Comparison of ENCODE assay signal across 22 cellular contexts in the genomic region with DNA sequence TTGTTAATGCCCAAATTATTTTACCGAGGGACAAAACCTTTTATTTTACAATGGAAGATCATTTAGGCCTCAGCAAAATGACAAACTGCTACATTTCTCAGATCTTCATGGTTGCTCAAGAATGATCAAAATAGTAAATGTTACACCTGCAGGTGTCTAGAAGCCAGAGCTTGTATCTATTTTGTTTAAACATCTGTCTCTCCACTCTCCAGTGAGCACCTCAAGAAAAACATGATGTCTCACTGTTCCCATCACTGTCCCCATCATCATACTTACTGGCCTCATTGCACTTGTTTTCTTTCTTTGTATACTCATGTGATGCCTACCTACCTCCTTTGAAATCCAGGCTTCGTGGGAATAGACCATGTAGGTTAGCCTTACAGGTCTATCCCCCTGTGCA.
DNase-seq lines count a peak whose midpoint lies in the region; ATAC-seq and TF ChIP-seq lines count a peak whose summit lies in the region.
"Had no signal": no experiment of that assay in that cellular context is flagged by ENCODE, and none has a peak within 500 bp of the region (broad histone marks: within the 10 kb centered on the region; RNA-seq: fewer than 3 reads in every experiment).

No MANE protein-coding gene starts in this region.

- H4K91ac ChIP-seq in IMR-90 (ENCODE audit: insufficient read depth, low read depth, low read length) = no peak overlapping the region

- no peak overlapping the region; the same call in 1 of the 2 replicates for H3K4ac ChIP-seq in IMR-90 (ENCODE audit: low read depth, low read length)

- CTCF ChIA-PET in IMR-90 (lab: Yijun Ruan, JAX) = no interaction called here

- no peak overlapping the region for H2AK9ac ChIP-seq in IMR-90 (replicated peaks; ENCODE audit: low read depth, low read length, poor library complexity)

- H2BK15ac ChIP-seq in IMR-90 (ENCODE audit: low read depth, low read length) = 0 out of 3 replicates have a peak overlapping the region, but pooled peaks have one; percentile 59

- no peak for TF ChIP-seq RAD21 in IMR-90 (IDR thresholded peaks at IDR 0.05; ENCODE audit: low read length)

- H3K4me1 ChIP-seq in DOHH2 (ENCODE audit: control insufficient read depth, low read length) = peaks cover 99% of the 10 kb centered on the region
- H3K4me1 ChIP-seq in IMR-90 (ENCODE audit: control insufficient read depth, insufficient read depth, low read length) = peaks cover 9% of the 10 kb centered on the region
- H3K4me1 ChIP-seq in tibial artery = peaks cover 0 to 22% (median 0%) of the 10 kb centered on the region in 4 donors

- H3K79me1 ChIP-seq in IMR-90 (ENCODE audit: low read depth in 1 of 2, low read length in 2 of 2) = peaks cover 0 to 7% of the 10 kb centered on the region in 2 experiments; a peak in 1 of 4 replicates

- H3K27ac Mint-ChIP-seq in stimulated activated memory B cell treated with anti-CD40 and anti-IgM and Interleukin-4, amounts not matched to agents 10 μg/mL and 1 μg/mL and 100 μg/mL, for 72 hours = no peak overlapping the region
- H3K27ac Mint-ChIP-seq: CD4-positive, alpha-beta T cell; T-helper 17 cell had no signal

- H3K27ac ChIP-seq in DOHH2 (ENCODE audit: low read depth, low read length) (peak overlapping the region; percentile 100), IMR-90 (ENCODE audit: insufficient read depth, low read length) (no peak overlapping the region), tibial artery (no peak overlapping the region)
- H3K27ac ChIP-seq: SK-N-MC had no signal

- no peak for ATAC-seq in IMR-90 (ENCODE audit: low read depth)
- ATAC-seq in stimulated activated memory B cell treated with anti-CD40 and anti-IgM and Interleukin-4, amounts not matched to agents 10 μg/mL and 1 μg/mL and 100 μg/mL, for 72 hours = peak; percentile 67
- ATAC-seq in GM21723 (IDR thresholded peaks at IDR 0.05; ENCODE audit: unreplicated experiment) = no peak
- ATAC-seq in HG03097 (IDR thresholded peaks at IDR 0.05; ENCODE audit: low FRiP score, unreplicated experiment) = no peak
- ATAC-seq: T-helper 17 cell had no signal

- intact Hi-C loops in IMR-90 (cut with micrococcal nuclease) (no loop called here), tibial artery (cut with DNase I; ENCODE audit: low total_unique reads) (no loop called here)

- H3F3A ChIP-seq in DOHH2 (ENCODE audit: control insufficient read depth, insufficient read depth) = peaks cover 68% of the 10 kb centered on the region

- H3K36me3 ChIP-seq in DOHH2 (ENCODE audit: control insufficient read depth, low read length) = peaks cover 24% of the 10 kb centered on the region
- H3K36me3 ChIP-seq in IMR-90 (ENCODE audit: control insufficient read depth, insufficient read depth, low read length) = no peaks in the 10 kb centered on the region
- no peaks in the 10 kb centered on the region for H3K36me3 ChIP-seq in tibial artery
- H3K36me3 ChIP-seq: Peyer's patch had no signal

- no peak overlapping the region; a peak in 1 of 4 replicates for H4K8ac ChIP-seq in IMR-90 (ENCODE audit: low read depth in 2 of 2, low read length in 2 of 2)

- H3K14ac ChIP-seq in IMR-90 (replicated peaks; ENCODE audit: low read depth, low read length) = peak overlapping the region; percentile 81

- no peak overlapping the region for H2AFZ ChIP-seq in IMR-90 (replicated peaks; ENCODE audit: low read length, poor library complexity)

- peaks cover 7% of the 10 kb centered on the region for H3K36me3 Mint-ChIP-seq in stimulated activated memory B cell treated with anti-CD40 and anti-IgM and Interleukin-4, amounts not matched to agents 10 μg/mL and 1 μg/mL and 100 μg/mL, for 72 hours

- H4K20me1 ChIP-seq in DOHH2 (ENCODE audit: control insufficient read depth, insufficient read depth, low read depth, low read length) = no peaks in the 10 kb centered on the region
- H4K20me1 ChIP-seq in IMR-90 (ENCODE audit: insufficient read depth, low read length) = no peaks in the 10 kb centered on the region

- H3K4me3 ChIP-seq in DOHH2 (ENCODE audit: low read length) (peak overlapping the region; percentile 67), IMR-90 (ENCODE audit: insufficient read depth, low read depth, low read length) (no peak overlapping the region), tibial artery (no peak overlapping the region)
- H3K4me3 ChIP-seq: Peyer's patch, SK-N-MC had no signal

- no peak overlapping the region for H2BK5ac ChIP-seq in IMR-90 (ENCODE audit: low read depth, low read length, poor library complexity, severe bottlenecking)

- DNase-seq in IMR-90 (no peak), tibial artery (no peak)
- DNase-seq: ACHN; AML-193; Calu3; CD4-positive, alpha-beta T cell; DMS53; GOT3; MV-4-11; NCI-H1417 treated with DMSO at 0.1 percent for 48 hours; NCI-H2029 treated with DMSO at 0.1 percent for 48 hours; NCI-H2171 treated with DMSO at 0.1 percent for 48 hours; NCI-H446 treated with DMSO at 0.1 percent for 48 hours; Peyer's patch; Right ventricle myocardium superior; T-helper 17 cell had no signal

- no peak overlapping the region for H3K4me3 Mint-ChIP-seq in stimulated activated memory B cell treated with anti-CD40 and anti-IgM and Interleukin-4, amounts not matched to agents 10 μg/mL and 1 μg/mL and 100 μg/mL, for 72 hours
- H3K4me3 Mint-ChIP-seq: CD4-positive, alpha-beta T cell; T-helper 17 cell had no signal

- H3K9me2 ChIP-seq in DOHH2 (replicated peaks; ENCODE audit: control insufficient read depth, low read length) = no peaks in the 10 kb centered on the region

- H3K9me3 ChIP-seq in DOHH2 (ENCODE audit: control insufficient read depth, insufficient read depth, low read length) (no peaks in the 10 kb centered on the region), IMR-90 (ENCODE audit: control insufficient read depth, insufficient read depth, low read length) (no peaks in the 10 kb centered on the region), tibial artery (no peaks in the 10 kb centered on the region)
- H3K9me3 ChIP-seq: Peyer's patch had no signal

- peak overlapping the region; percentile 40; the same call in 1 of the 2 replicates for H3K18ac ChIP-seq in IMR-90 (ENCODE audit: low read depth, low read length)

- H3K27me3 ChIP-seq in DOHH2 (ENCODE audit: control insufficient read depth, low read length) (no peaks in the 10 kb centered on the region), IMR-90 (ENCODE audit: control insufficient read depth, insufficient read depth, low read length) (no peaks in the 10 kb centered on the region), tibial artery (no peaks in the 10 kb centered on the region)
- H3K27me3 ChIP-seq: Peyer's patch had no signal

- TF ChIP-seq POLR2A in IMR-90 (IDR thresholded peaks at IDR 0.05; ENCODE audit: low read depth, low read length) (no peak), Raji (IDR thresholded peaks at IDR 0.05; ENCODE audit: insufficient read depth, low read depth, low read length) (peak; percentile 38)

- peaks cover 13% of the 10 kb centered on the region for H3K79me2 ChIP-seq in DOHH2 (ENCODE audit: control insufficient read depth, low read length)

- H3K4me2 ChIP-seq in DOHH2 (ENCODE audit: low read length) (peak overlapping the region; percentile 95), IMR-90 (ENCODE audit: low read depth, low read length) (no peak overlapping the region)

- peak overlapping the region; percentile 74; the same call in 1 of the 2 replicates for H2BK20ac ChIP-seq in IMR-90 (ENCODE audit: low read depth, low read length)

- in situ Hi-C loops in IMR-90 (cut with MboI; ENCODE audit: low sequenced_read_pairs) = no loop called here

- no peak overlapping the region for H3K56ac ChIP-seq in IMR-90 (ENCODE audit: extremely low read depth, insufficient read depth, low read length)

- H3K4me1 Mint-ChIP-seq in stimulated activated memory B cell treated with anti-CD40 and anti-IgM and Interleukin-4, amounts not matched to agents 10 μg/mL and 1 μg/mL and 100 μg/mL, for 72 hours = peaks cover 27% of the 10 kb centered on the region

- H3K23ac ChIP-seq in IMR-90 (ENCODE audit: low read depth, low read length) = no peak overlapping the region

- TF ChIP-seq CTCF in DOHH2 (IDR thresholded peaks at IDR 0.05; ENCODE audit: low read depth, low read length, poor library complexity, severe bottlenecking) (no peak), IMR-90 (conservative IDR thresholded peaks at IDR 0.05; ENCODE audit: low read depth, low read length) (no peak), tibial artery (IDR thresholded peaks at IDR 0.05) (no peak)

- H3K27me3 Mint-ChIP-seq in stimulated activated memory B cell treated with anti-CD40 and anti-IgM and Interleukin-4, amounts not matched to agents 10 μg/mL and 1 μg/mL and 100 μg/mL, for 72 hours = no peaks in the 10 kb centered on the region
- H3K27me3 Mint-ChIP-seq: CD4-positive, alpha-beta T cell had no signal

- no TSS peak for BruUV-seq in IMR-90 (replicated peaks; lab: Mats Ljungman, UMichigan)

- peak overlapping the region; percentile 84; the same call in 1 of the 2 replicates for H2AK5ac ChIP-seq in IMR-90 (ENCODE audit: low read depth, low read length)

- dilution Hi-C loops in IMR-90 (cut with HindIII; ENCODE audit: low sequenced_read_pairs, unreplicated experiment) = no loop called here

- H3K9ac ChIP-seq in IMR-90 (ENCODE audit: low read depth, low read length) = no peak overlapping the region

- no peak overlapping the region for H2BK120ac ChIP-seq in IMR-90 (ENCODE audit: low read depth, low read length)

- H3K9me1 ChIP-seq in IMR-90 (ENCODE audit: insufficient read depth, low read length) = peaks cover 13% of the 10 kb centered on the region

- H3K9me3 Mint-ChIP-seq in stimulated activated memory B cell treated with anti-CD40 and anti-IgM and Interleukin-4, amounts not matched to agents 10 μg/mL and 1 μg/mL and 100 μg/mL, for 72 hours = no peaks in the 10 kb centered on the region
- H3K9me3 Mint-ChIP-seq: CD4-positive, alpha-beta T cell had no signal

- no peak overlapping the region for H4K5ac ChIP-seq in IMR-90 (ENCODE audit: low read depth, low read length)

- WGBS in IMR-90 (ENCODE audit: extremely low coverage in 2 of 2, insufficient read length in 1 of 2), 2 experiments = no CpG with 5 or more reads among the region's 2 CpGs

- POLR2A ChIA-PET in IMR-90 (lab: Charles Lee; ENCODE audit: unreplicated experiment) = no interaction called here

TF ChIP-seq in IMR-90, 13 proteins besides CTCF, POLR2A, EP300 and RAD21 (continues in another document):
- TF ChIP-seq ELK1 (IDR thresholded peaks at IDR 0.05; ENCODE audit: borderline replicate concordance, low read depth, low read length) (no peak), RFX5 (IDR thresholded peaks at IDR 0.05; ENCODE audit: low read depth, low read length) (no peak), CEBPB (IDR thresholded peaks at IDR 0.05; ENCODE audit: low read depth, low read length) (no peak), MAFK (IDR thresholded peaks at IDR 0.05; ENCODE audit: low read depth, low read length) (no peak)
